Comparison of ENCODE assay signal across 8 cellular contexts in the genomic region with DNA sequence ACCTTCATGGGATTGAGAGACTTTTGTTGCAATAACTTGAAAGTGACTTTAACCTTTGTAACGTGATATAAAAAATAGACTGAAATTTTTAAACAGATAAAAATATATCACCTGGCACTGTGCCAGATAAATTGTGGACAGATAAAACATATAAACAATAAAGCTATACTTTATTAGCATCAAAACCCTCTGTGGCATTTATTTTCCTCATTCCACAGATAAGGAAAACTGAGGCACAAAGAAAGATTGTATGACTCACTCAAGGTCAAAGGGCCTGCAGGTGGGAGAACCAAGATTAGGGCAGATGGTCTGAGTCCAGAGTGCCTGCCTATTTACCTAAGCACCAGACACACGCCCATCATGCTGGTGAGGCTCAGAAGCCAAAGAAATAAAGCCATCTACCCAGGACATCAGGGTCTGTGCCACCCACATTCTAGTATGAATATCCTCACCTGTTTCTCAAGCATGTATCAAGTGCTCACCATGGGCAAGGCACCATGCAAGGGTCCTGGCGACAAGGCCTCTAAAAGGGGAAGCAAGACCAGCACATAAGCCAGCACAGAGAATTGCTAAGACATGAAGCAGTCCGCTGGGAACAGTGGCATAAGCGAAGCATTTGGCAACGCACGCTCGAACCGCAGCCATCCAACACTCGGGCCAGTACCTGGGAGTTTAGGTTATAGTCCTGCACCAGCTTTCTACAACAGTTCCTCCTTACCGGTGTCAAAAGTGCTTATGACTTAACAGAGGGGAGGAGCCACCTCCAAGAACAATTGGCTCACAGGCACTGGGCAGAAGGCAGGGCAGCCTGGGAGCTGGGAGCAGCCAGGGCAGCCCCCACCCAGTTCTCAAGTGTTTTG. TPM values are rescaled to one million over a fixed set of nuclear protein-coding genes. Genes with fewer than 3 reads are reported as not detected.
A peak's percentile ranks its signal among the peaks of the same experiment; 100 is the strongest.
DNase-seq lines count a peak whose midpoint lies in the region; ATAC-seq, FAIRE-seq and TF ChIP-seq lines count a peak whose summit lies in the region.

No MANE protein-coding gene starts in this region.

- 47% methylated on average over 11 of the region's 11 CpGs for WGBS in A549 (ENCODE audit: missing lambda C conversion rate)

- POLR2A ChIA-PET in A549 (lab: Yijun Ruan, JAX) (interaction anchor here (1.2 to 1.5 kb wide), 2 partner anchors 18 to 19 kb away, joined by 6 to 7 read pairs; a partner anchor contains a TSS), HCT116 (lab: Charles Lee) (interaction anchor here (0.7 to 1.7 kb wide), 3 partner anchors 15 to 69 kb away, joined by 3 to 7 read pairs (median 5); no protein-coding TSS in a partner anchor), RWPE1 (lab: Yijun Ruan, JAX; ENCODE audit: low non-redundant PET) (no interaction called here)

- peak overlapping the region; percentile 42 for H3K9ac ChIP-seq in HCT116 (ENCODE audit: low read length)
- peak overlapping the region; percentile 57 to 94 for H3K9ac ChIP-seq in colonic mucosa (ENCODE audit: low read depth in 2 of 2, low read length in 2 of 2)
- peak overlapping the region; percentile 80 for H3K9ac ChIP-seq in mucosa of rectum (ENCODE audit: low read depth in 1 of 2, low read length in 2 of 2)

- H3K27me3 ChIP-seq in HCT116 (ENCODE audit: insufficient read depth, low read length) = no peaks in the 10 kb centered on the region
- no peaks in the 10 kb centered on the region for H3K27me3 ChIP-seq in colonic mucosa
- no peaks in the 10 kb centered on the region for H3K27me3 ChIP-seq in mucosa of rectum (ENCODE audit: control insufficient read depth in 2 of 2, insufficient read depth in 2 of 2, low read length in 2 of 2)

- H3K36me3 ChIP-seq in HCT116 (ENCODE audit: control insufficient read depth in 1 of 2, insufficient read depth in 2 of 2, low read length in 2 of 2) (peaks cover 0 to 14% of the 10 kb centered on the region in 2 experiments; a peak in 1 of 4 replicates), colonic mucosa (no peaks in the 10 kb centered on the region), mucosa of rectum (ENCODE audit: control insufficient read depth in 2 of 2, insufficient read depth in 2 of 2, low read length in 2 of 2) (peaks cover 2 to 19% of the 10 kb centered on the region in 2 donors)

- H4K20me1 ChIP-seq in HCT116 (ENCODE audit: insufficient read depth) = peaks cover 20% of the 10 kb centered on the region; the same call in 1 of the 2 replicates

- BruUV-seq in HCT116 (replicated peaks; lab: Mats Ljungman, UMichigan) = no TSS peak

- TF ChIP-seq CTCF in A549 (IDR thresholded peaks at IDR 0.05) (no peak), HCT116 (IDR thresholded peaks at IDR 0.05 in 2 of 3, conservative IDR thresholded peaks at IDR 0.05 in 1 of 3; ENCODE audit: borderline replicate concordance in 1 of 3, insufficient read depth in 1 of 3, low read depth in 2 of 3, low read length in 2 of 3) (no peak), RWPE1 (conservative IDR thresholded peaks at IDR 0.05; ENCODE audit: low read depth) (no peak), colonic mucosa (IDR thresholded peaks at IDR 0.05) (no peak)

- peak overlapping the region; percentile 83 to 99 for H3K27ac ChIP-seq in A549
- peak overlapping the region; percentile 79 for H3K27ac ChIP-seq in HCT116 (ENCODE audit: low read depth, low read length)
- peak overlapping the region; percentile 92 for H3K27ac ChIP-seq in RWPE1
- H3K27ac ChIP-seq in colonic mucosa = peak overlapping the region; percentile 93
- peak overlapping the region; percentile 95 to 97 for H3K27ac ChIP-seq in mucosa of rectum (ENCODE audit: low read depth in 2 of 2, low read length in 2 of 2)

- TF ChIP-seq EP300 in A549 (IDR thresholded peaks at IDR 0.05) = no peak

- intact Hi-C loops in HCT116 (cut with micrococcal nuclease) (loop anchor here (5.0 kb wide), 1 partner anchor 102 kb away; no protein-coding TSS in a partner anchor), colonic mucosa (cut with DNase I) (no loop called here)

- H3K79me2 ChIP-seq in HCT116 (ENCODE audit: insufficient read depth, low read length) = peaks cover 100% of the 10 kb centered on the region

- H3K9me2 ChIP-seq in HCT116 (ENCODE audit: insufficient read depth) = no peaks in the 10 kb centered on the region

- peak in 1 of 2 experiments; percentile 58 for DNase-seq in A549 (ENCODE audit: low read depth in 1 of 2, low spot score in 1 of 2)
- no peak for DNase-seq in HCT116 (ENCODE audit: low read depth, low spot score)
- DNase-seq in RWPE1 (ENCODE audit: low spot score) = no peak
- peak; percentile 83 for DNase-seq in colonic mucosa
- DNase-seq in HTR-8/SVneo (ENCODE audit: insufficient read length, low spot score) = no peak
- no peak for DNase-seq in NCI-H1048 (lab: John Stamatoyannopoulos, UW)

- no peak overlapping the region for H2AFZ ChIP-seq in HCT116 (ENCODE audit: low read depth, low read length, poor library complexity, severe bottlenecking)

- H3K4me2 ChIP-seq in A549 = peak overlapping the region; percentile 83
- H3K4me2 ChIP-seq in HCT116 (ENCODE audit: low read length) = peak overlapping the region; percentile 67

- H3K9me3 ChIP-seq in A549 (no peaks in the 10 kb centered on the region), HCT116 (ENCODE audit: control insufficient read depth in 1 of 2, insufficient read depth in 1 of 2, low read depth in 1 of 2, low read length in 2 of 2) (no peaks in the 10 kb centered on the region), colonic mucosa (no peaks in the 10 kb centered on the region), mucosa of rectum (ENCODE audit: control insufficient read depth in 2 of 2, low read length in 2 of 2) (no peaks in the 10 kb centered on the region)

- TF ChIP-seq POLR2A in A549 (IDR thresholded peaks at IDR 0.05; ENCODE audit: low read length) = no peak
- no peak for TF ChIP-seq POLR2A in HCT116 (IDR thresholded peaks at IDR 0.05; ENCODE audit: borderline replicate concordance, extremely low read depth, insufficient read depth, insufficient read length)

- H3K4me1 ChIP-seq in A549 (peaks cover 100% of the 10 kb centered on the region), HCT116 (ENCODE audit: control insufficient read depth in 1 of 2, insufficient read depth in 2 of 2, low read length in 2 of 2) (peaks cover 97 to 100% of the 10 kb centered on the region in 2 experiments), colonic mucosa (peaks cover 75% of the 10 kb centered on the region), mucosa of rectum (ENCODE audit: control insufficient read depth in 2 of 2, insufficient read depth in 2 of 2, low read length in 2 of 2) (peaks cover 88 to 89% of the 10 kb centered on the region in 2 donors)

- no peak for TF ChIP-seq RAD21 in A549 (conservative IDR thresholded peaks at IDR 0.05 in 1 of 2, IDR thresholded peaks at IDR 0.05 in 1 of 2)
- no peak for TF ChIP-seq RAD21 in HCT116 (IDR thresholded peaks at IDR 0.05; ENCODE audit: low read depth)

- FAIRE-seq in A549 (lab: Jason Lieb, UNC) (no peak), HTR-8/SVneo (lab: Jason Lieb, UNC) (no peak)

- CTCF ChIA-PET in A549 (lab: Yijun Ruan, JAX) = interaction anchor here (1.0 to 1.6 kb wide), 4 partner anchors 14 to 70 kb away, joined by 3 to 6 read pairs (median 4); no protein-coding TSS in a partner anchor
- CTCF ChIA-PET in HCT116 (lab: Charles Lee) = interaction anchor here (1.5 kb wide), 1 partner anchor 100 kb away, joined by 5 read pairs; no protein-coding TSS in a partner anchor
- CTCF ChIA-PET in RWPE1 (lab: Yijun Ruan, JAX) = interaction anchor here (0.9 kb wide), 1 partner anchor 100 kb away, joined by 5 read pairs; no protein-coding TSS in a partner anchor

- no peak overlapping the region for H3K4me3 ChIP-seq in A549
- H3K4me3 ChIP-seq in HCT116 (replicated peaks in 1 of 2; ENCODE audit: low read depth in 1 of 2, low read length in 2 of 2) = no peak overlapping the region
- H3K4me3 ChIP-seq in colonic mucosa = no peak overlapping the region
- H3K4me3 ChIP-seq in mucosa of rectum (ENCODE audit: low read length in 2 of 2) = peak overlapping the region; percentile 51 to 68

- peak; percentile 50 to 56; a peak in 5 of 6 replicates for ATAC-seq in A549
- peak; percentile 35 for ATAC-seq in HCT116
- no peak for ATAC-seq in GM19455 (IDR thresholded peaks at IDR 0.05; ENCODE audit: unreplicated experiment)

- RAD21 ChIA-PET in HCT116 (lab: Charles Lee; ENCODE audit: low non-redundant PET in 1 of 2, low total read pairs in 2 of 2, uncharacterized antibody in 2 of 2, unreplicated experiment in 2 of 2) = interaction anchor here in 1 of 2 experiments (1.0 kb wide), 1 partner anchor 18 kb away, joined by 3 read pairs; a partner anchor contains a TSS

TF ChIP-seq in A549, 52 proteins besides CTCF, POLR2A, EP300 and RAD21 (continues in another document):
- TF ChIP-seq NR3C1 (IDR thresholded peaks at IDR 0.05) (no peak), NPAS2 (CRISPR knock-in tag; IDR thresholded peaks at IDR 0.05; ENCODE audit: borderline replicate concordance) (no peak), RNF2 (IDR thresholded peaks at IDR 0.05; ENCODE audit: borderline replicate concordance, low read depth) (no peak), RARB (CRISPR knock-in tag; IDR thresholded peaks at IDR 0.05) (no peak), POLR2AphosphoS2 (conservative IDR thresholded peaks at IDR 0.05; ENCODE audit: low read length) (no peak), SREBF2 (IDR thresholded peaks at IDR 0.05) (no peak)
- TF ChIP-seq, protein P1, sequence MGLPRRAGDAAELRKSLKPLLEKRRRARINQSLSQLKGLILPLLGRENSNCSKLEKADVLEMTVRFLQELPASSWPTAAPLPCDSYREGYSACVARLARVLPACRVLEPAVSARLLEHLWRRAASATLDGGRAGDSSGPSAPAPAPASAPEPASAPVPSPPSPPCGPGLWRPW (IDR thresholded peaks at IDR 0.05) = no peak

TF ChIP-seq in HCT116, 20 proteins besides CTCF, POLR2A, EP300 and RAD21 (continues in another document):
- no peak for TF ChIP-seq YY1 (IDR thresholded peaks at IDR 0.05; ENCODE audit: extremely low read depth, insufficient replicate concordance, low read depth, low read length)
- no peak for TF ChIP-seq TCF7L2 (IDR thresholded peaks at IDR 0.05; ENCODE audit: borderline replicate concordance, extremely low read depth, insufficient read depth, insufficient read length)
- no peak for TF ChIP-seq EZH2phosphoT487 (IDR thresholded peaks at IDR 0.05; ENCODE audit: borderline replicate concordance)
- TF ChIP-seq EZH2 (IDR thresholded peaks at IDR 0.05) = no peak
- TF ChIP-seq, protein P2, sequence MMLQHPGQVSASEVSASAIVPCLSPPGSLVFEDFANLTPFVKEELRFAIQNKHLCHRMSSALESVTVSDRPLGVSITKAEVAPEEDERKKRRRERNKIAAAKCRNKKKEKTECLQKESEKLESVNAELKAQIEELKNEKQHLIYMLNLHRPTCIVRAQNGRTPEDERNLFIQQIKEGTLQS (IDR thresholded peaks at IDR 0.05) = no peak
- TF ChIP-seq FOSL1 (IDR thresholded peaks at IDR 0.05; ENCODE audit: low read depth) = no peak
- TF ChIP-seq SP1 (IDR thresholded peaks at IDR 0.05; ENCODE audit: low read depth) = no peak

RNA-seq across cellular contexts. Expression of a gene that starts 17.6 kb away (rescaled TPM):
- polyA plus RNA-seq in A549 (2011; rRNA removed) (92.1 and 162 TPM in 2 replicates), A549 (2017; fragmentation: RNase III; extraction: RNeasy Plus Mini Kit Qiagen cat#74134 plus additional on column Dnase treatment) (158 to 215 TPM (median 167 TPM) in 3 replicates)
- polyA plus RNA-seq in A549 (2012; cell fraction: cytosol; rRNA removed) = 112 and 118 TPM in 2 replicates
- 202 and 239 TPM in 2 replicates for polyA plus RNA-seq in A549 (2012; cell fraction: nucleus; rRNA removed)
- 460 and 534 TPM in 2 replicates for polyA minus RNA-seq in A549 (2011; rRNA and poly(A)+ RNA removed)
- total RNA-seq in HCT116 (2021; ENCODE audit: unreplicated experiment) (258 TPM), colonic mucosa (100 to 1,000 TPM; 711 to 719 TPM)
- polyA plus RNA-seq in HCT116 (2012) = 205 and 249 TPM in 2 replicates

Comparison
In these comparisons a context has a peak if more than half of its experiments do, and no peak if none do; other contexts are left out.
1. H3K4me3 ChIP-seq: peak in mucosa of rectum (2 of 2); none in A549 (single experiment), HCT116 (0 of 2) and colonic mucosa (single experiment).
2. Peak in every context shown above with its lines, with median percentiles within 50 percentile points of each other: H3K27ac ChIP-seq and H3K9ac ChIP-seq.